17 cellular contexts compared by ENCODE assay signal in the genomic region with DNA sequence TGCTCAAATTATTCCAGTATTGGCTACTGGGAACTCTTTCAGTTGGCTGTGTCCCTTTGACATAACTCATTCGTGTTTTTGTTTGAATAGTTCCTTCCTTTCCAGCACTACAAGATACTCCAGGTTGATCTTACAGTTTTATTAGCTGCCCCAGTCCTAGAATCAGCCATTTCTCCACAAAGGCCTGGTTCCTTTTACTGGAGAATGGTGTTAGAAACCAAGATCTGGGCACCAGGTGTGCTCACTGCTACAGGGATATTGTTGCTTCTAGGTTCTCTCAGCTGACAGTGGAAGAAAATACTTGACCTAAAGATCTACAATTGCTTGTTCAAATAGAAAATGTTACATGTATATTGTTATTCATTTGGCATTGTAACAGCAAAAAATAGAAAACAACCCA. TPM values are rescaled to one million over a fixed set of nuclear protein-coding genes. Genes with fewer than 3 reads are reported as not detected.
DNase-seq lines count a peak whose midpoint lies in the region; ATAC-seq and TF ChIP-seq lines count a peak whose summit lies in the region.
"Had no signal": no experiment of that assay in that cellular context is flagged by ENCODE, and none has a peak within 500 bp of the region (broad histone marks: within the 10 kb centered on the region; RNA-seq: fewer than 3 reads in every experiment).

No MANE protein-coding gene starts in this region.

- H4K20me1 ChIP-seq in OCI-LY1 (ENCODE audit: insufficient read depth, low read length): no peaks in the 10 kb centered on the region

- no peak for DNase-seq in activated naive CD4-positive, alpha-beta T cell treated with anti-CD3 and anti-CD28 coated beads, Interleukin-2, amount 10 ng/mL, durations not matched to agents 7 days and 5 days
- no peak for DNase-seq in activated naive CD4-positive, alpha-beta T cell treated with Interleukin-2 at 50 U/mL for 16 hours
- DNase-seq in activated naive CD8-positive, alpha-beta T cell treated with anti-CD3 and anti-CD28 coated beads, Interleukin-2, amount 50 U/mL, for 24 hours: no peak
- DNase-seq in stimulated activated naive CD8-positive, alpha-beta T cell treated with anti-CD3 and anti-CD28 coated beads, Interleukin-15, amount 100 ng/mL, for 72 hours: no peak
- DNase-seq in LoVo (ENCODE audit: low spot score) (no peak), trophoblast cell (no peak), lower lobe of right lung (no peak)
- DNase-seq: activated CD4-positive, alpha-beta T cell treated with anti-CD3 and anti-CD28 coated beads for 1 hour; body of pancreas; MG63; NCI-H187 treated with DMSO at 0.1 percent for 48 hours; NCI-H524; nucleus accumbens; SHP77; uterus had no signal

- H2AFZ ChIP-seq in OCI-LY1 (ENCODE audit: low read length) (no peak overlapping the region), trophoblast cell (ENCODE audit: insufficient read depth, low read length, poor library complexity) (no peak overlapping the region)

- H2BK5ac ChIP-seq in trophoblast cell (ENCODE audit: low read depth, low read length, poor library complexity): no peak overlapping the region

- H4K91ac ChIP-seq in trophoblast cell (ENCODE audit: low read depth, low read length): no peak overlapping the region

- no peak overlapping the region for H2BK12ac ChIP-seq in trophoblast cell (ENCODE audit: low read length)

- H3K4me3 ChIP-seq in OCI-LY1 (ENCODE audit: low read depth, low read length, poor library complexity, severe bottlenecking) (peak overlapping the region; percentile 25), trophoblast cell (ENCODE audit: low read depth, low read length) (no peak overlapping the region), lower lobe of right lung (no peak overlapping the region)
- H3K4me3 ChIP-seq: body of pancreas, GM12878, MG63, uterus had no signal

- H3K27me3 Mint-ChIP-seq in activated naive CD4-positive, alpha-beta T cell treated with anti-CD3 and anti-CD28 coated beads, Interleukin-2, amount 10 ng/mL, durations not matched to agents 7 days and 5 days: no peaks in the 10 kb centered on the region
- H3K27me3 Mint-ChIP-seq in activated naive CD8-positive, alpha-beta T cell treated with anti-CD3 and anti-CD28 coated beads, Interleukin-2, amount 50 U/mL, for 24 hours: no peaks in the 10 kb centered on the region
- H3K27me3 Mint-ChIP-seq in stimulated activated naive CD8-positive, alpha-beta T cell treated with anti-CD3 and anti-CD28 coated beads, Interleukin-15, amount 100 ng/mL, for 72 hours: no peaks in the 10 kb centered on the region

- no peak overlapping the region for H2AK5ac ChIP-seq in trophoblast cell (ENCODE audit: low read length)

- H4K12ac ChIP-seq in trophoblast cell (ENCODE audit: low read depth, low read length): no peak overlapping the region

- no peaks in the 10 kb centered on the region for H3K79me1 ChIP-seq in trophoblast cell (ENCODE audit: low read length)

- CTCF ChIA-PET in activated naive CD4-positive, alpha-beta T cell treated with anti-CD3 and anti-CD28 coated beads, Interleukin-2, amount 10 ng/mL, durations not matched to agents 7 days and 5 days (lab: Charles Lee): interaction anchor here (1.0 to 3.6 kb wide), 2 partner anchors 21 to 138 kb away, joined by 3 to 16 read pairs; a partner anchor contains a TSS

- H3K4me2 ChIP-seq in OCI-LY1 (ENCODE audit: low read length) (peak overlapping the region; percentile 51), trophoblast cell (ENCODE audit: low read length) (no peak overlapping the region)

- H3F3A ChIP-seq in OCI-LY1 (ENCODE audit: insufficient read depth, low read length): no peaks in the 10 kb centered on the region

- H3K27ac ChIP-seq in OCI-LY1 (ENCODE audit: low read depth, low read length, poor library complexity, severe bottlenecking) (peak overlapping the region; percentile 63), trophoblast cell (ENCODE audit: low read depth, low read length) (no peak overlapping the region), lower lobe of right lung (no peak overlapping the region)
- H3K27ac ChIP-seq: body of pancreas had no signal

- H3K27me3 ChIP-seq in OCI-LY1 (ENCODE audit: insufficient read depth, low read length) (no peaks in the 10 kb centered on the region), trophoblast cell (ENCODE audit: insufficient read depth, low read length) (no peaks in the 10 kb centered on the region), lower lobe of right lung (ENCODE audit: low read depth) (no peaks in the 10 kb centered on the region)
- H3K27me3 ChIP-seq: body of pancreas, MG63, uterus had no signal

- no peak overlapping the region for H3K14ac ChIP-seq in trophoblast cell (ENCODE audit: low read length)

- H3K9me2 ChIP-seq in OCI-LY1 (ENCODE audit: low read depth, low read length): no peaks in the 10 kb centered on the region

- H3K4me1 ChIP-seq in OCI-LY1 (ENCODE audit: insufficient read depth, low read length, severe bottlenecking): peaks cover 35% of the 10 kb centered on the region
- H3K4me1 ChIP-seq in trophoblast cell (ENCODE audit: control insufficient read depth in 1 of 2, insufficient read depth in 2 of 2, low read length in 2 of 2): no peaks in the 10 kb centered on the region
- H3K4me1 ChIP-seq in lower lobe of right lung: peaks cover 45% of the 10 kb centered on the region

- no peak overlapping the region for H2BK120ac ChIP-seq in trophoblast cell (ENCODE audit: insufficient read depth, low read length, poor library complexity)

- H3K23ac ChIP-seq in trophoblast cell (ENCODE audit: low read length): no peak overlapping the region

- H3K9ac ChIP-seq in OCI-LY1 (ENCODE audit: low read length): no peak overlapping the region
- no peak overlapping the region for H3K9ac ChIP-seq in trophoblast cell (ENCODE audit: low read length)

- ATAC-seq in activated naive CD8-positive, alpha-beta T cell treated with anti-CD3 and anti-CD28 coated beads, Interleukin-2, amount 50 U/mL, for 24 hours: no peak
- no peak for ATAC-seq in stimulated activated naive CD8-positive, alpha-beta T cell treated with anti-CD3 and anti-CD28 coated beads, Interleukin-15, amount 100 ng/mL, for 72 hours
- no peak for ATAC-seq in lower lobe of right lung
- ATAC-seq: body of pancreas, GM12878 had no signal

- H3K4ac ChIP-seq in trophoblast cell (ENCODE audit: low read depth, low read length): no peak overlapping the region

- intact Hi-C loops in lower lobe of right lung (cut with DNase I): no loop called here

- no CpG with 5 or more reads among the region's 1 CpG for WGBS in trophoblast cell (ENCODE audit: extremely low coverage, insufficient coverage, insufficient read length)

- peaks cover 27% of the 10 kb centered on the region for H3K9me3 Mint-ChIP-seq in activated naive CD4-positive, alpha-beta T cell treated with anti-CD3 and anti-CD28 coated beads, Interleukin-2, amount 10 ng/mL, durations not matched to agents 7 days and 5 days
- H3K9me3 Mint-ChIP-seq in activated naive CD8-positive, alpha-beta T cell treated with anti-CD3 and anti-CD28 coated beads, Interleukin-2, amount 50 U/mL, for 24 hours: peaks cover 10% of the 10 kb centered on the region
- H3K9me3 Mint-ChIP-seq in stimulated activated naive CD8-positive, alpha-beta T cell treated with anti-CD3 and anti-CD28 coated beads, Interleukin-15, amount 100 ng/mL, for 72 hours: peaks cover 0 to 8% of the 10 kb centered on the region in 2 donors

- H3K36me3 ChIP-seq in OCI-LY1 (ENCODE audit: insufficient read depth, low read length) (peaks cover 6% of the 10 kb centered on the region), trophoblast cell (ENCODE audit: control insufficient read depth in 1 of 2, insufficient read depth in 2 of 2, low read length in 2 of 2) (no peaks in the 10 kb centered on the region), lower lobe of right lung (no peaks in the 10 kb centered on the region)
- H3K36me3 ChIP-seq: MG63, uterus had no signal

- TF ChIP-seq CTCF in OCI-LY1 (IDR thresholded peaks at IDR 0.05; ENCODE audit: low read length) (no peak), lower lobe of right lung (IDR thresholded peaks at IDR 0.05) (no peak)

- peaks cover 40% of the 10 kb centered on the region for H3K36me3 Mint-ChIP-seq in activated naive CD4-positive, alpha-beta T cell treated with anti-CD3 and anti-CD28 coated beads, Interleukin-2, amount 10 ng/mL, durations not matched to agents 7 days and 5 days
- peaks cover 12% of the 10 kb centered on the region for H3K36me3 Mint-ChIP-seq in activated naive CD8-positive, alpha-beta T cell treated with anti-CD3 and anti-CD28 coated beads, Interleukin-2, amount 50 U/mL, for 24 hours (ENCODE audit: low read depth)

- H3K4me3 Mint-ChIP-seq in activated naive CD4-positive, alpha-beta T cell treated with anti-CD3 and anti-CD28 coated beads, Interleukin-2, amount 10 ng/mL, durations not matched to agents 7 days and 5 days: peak overlapping the region; percentile 82
- H3K4me3 Mint-ChIP-seq in activated naive CD8-positive, alpha-beta T cell treated with anti-CD3 and anti-CD28 coated beads, Interleukin-2, amount 50 U/mL, for 24 hours: peak overlapping the region; percentile 73
- H3K4me3 Mint-ChIP-seq in stimulated activated naive CD8-positive, alpha-beta T cell treated with anti-CD3 and anti-CD28 coated beads, Interleukin-15, amount 100 ng/mL, for 72 hours: peak overlapping the region; percentile 32 to 84

- H3K9me3 ChIP-seq in OCI-LY1 (ENCODE audit: low read length): peaks cover 11% of the 10 kb centered on the region; the same call in 1 of the 2 replicates
- H3K9me3 ChIP-seq in trophoblast cell (ENCODE audit: insufficient read depth, low read depth, low read length): no peaks in the 10 kb centered on the region
- H3K9me3 ChIP-seq in lower lobe of right lung: no peaks in the 10 kb centered on the region
- H3K9me3 ChIP-seq: body of pancreas, uterus had no signal

- H3K79me2 ChIP-seq in OCI-LY1 (ENCODE audit: insufficient read depth, low read length) (peaks cover 93% of the 10 kb centered on the region), trophoblast cell (ENCODE audit: control insufficient read depth, insufficient read depth, low read length, poor library complexity) (peaks cover 2% of the 10 kb centered on the region)

- peak overlapping the region; percentile 100 for H3K27ac Mint-ChIP-seq in activated naive CD4-positive, alpha-beta T cell treated with anti-CD3 and anti-CD28 coated beads, Interleukin-2, amount 10 ng/mL, durations not matched to agents 7 days and 5 days
- H3K27ac Mint-ChIP-seq in activated naive CD8-positive, alpha-beta T cell treated with anti-CD3 and anti-CD28 coated beads, Interleukin-2, amount 50 U/mL, for 24 hours: peak overlapping the region; percentile 85
- peak overlapping the region; percentile 96 for H3K27ac Mint-ChIP-seq in stimulated activated naive CD8-positive, alpha-beta T cell treated with anti-CD3 and anti-CD28 coated beads, Interleukin-15, amount 100 ng/mL, for 72 hours

- no peak overlapping the region for H4K8ac ChIP-seq in trophoblast cell (ENCODE audit: low read depth, low read length)

- H3K18ac ChIP-seq in trophoblast cell (ENCODE audit: low read length): no peak overlapping the region

- peaks cover 79% of the 10 kb centered on the region for H3K4me1 Mint-ChIP-seq in activated naive CD4-positive, alpha-beta T cell treated with anti-CD3 and anti-CD28 coated beads, Interleukin-2, amount 10 ng/mL, durations not matched to agents 7 days and 5 days
- peaks cover 83% of the 10 kb centered on the region for H3K4me1 Mint-ChIP-seq in activated naive CD8-positive, alpha-beta T cell treated with anti-CD3 and anti-CD28 coated beads, Interleukin-2, amount 50 U/mL, for 24 hours
- H3K4me1 Mint-ChIP-seq in stimulated activated naive CD8-positive, alpha-beta T cell treated with anti-CD3 and anti-CD28 coated beads, Interleukin-15, amount 100 ng/mL, for 72 hours: peaks cover 88% of the 10 kb centered on the region

RNA-seq across cellular contexts. Expression of a gene that starts 21.9 kb away (rescaled TPM):
- 13.4 and 13.5 TPM in 2 replicates for polyA plus RNA-seq in trophoblast cell (2013)
- total RNA-seq in lower lobe of right lung: 41.7 TPM
